In genomic region chr20:45051497-45052060, GRCh38 we compare ENCODE assay signal across 11 cellular contexts. TPM values are rescaled to one million over a fixed set of nuclear protein-coding genes. Genes with fewer than 3 reads are reported as not detected.
A peak's percentile ranks its signal among the peaks of the same experiment; 100 is the strongest.
DNase-seq lines count a peak whose midpoint lies in the region; ATAC-seq and TF ChIP-seq lines count a peak whose summit lies in the region.
"Had no signal": no experiment of that assay in that cellular context is flagged by ENCODE, and none has a peak within 500 bp of the region (broad histone marks: within the 10 kb centered on the region; RNA-seq: fewer than 3 reads in every experiment).

No MANE protein-coding gene starts in this region.

- 89 to 95% methylated on average over 3 of the region's 3 CpGs for WGBS in testis, 2 donors
- no CpG with 5 or more reads among the region's 3 CpGs for WGBS in neuronal stem cell (ENCODE audit: extremely low coverage in 2 of 2, insufficient read length in 2 of 2, insufficient replicate concordance in 1 of 2), 2 donors

- H3K4me3 Mint-ChIP-seq in central memory CD8-positive, alpha-beta T cell = peak overlapping the region; percentile 19

- no peak overlapping the region for H4K91ac ChIP-seq in neuronal stem cell (ENCODE audit: low read depth, low read length, poor library complexity)

- H3K23ac ChIP-seq in neuronal stem cell (ENCODE audit: low read depth, low read length, poor library complexity) = no peak overlapping the region

- H3K36me3 ChIP-seq in Loucy (ENCODE audit: insufficient read depth, low read length) (peaks cover 9% of the 10 kb centered on the region; the same call in 1 of the 2 replicates), testis (ENCODE audit: low read depth, missing control alignments) (no peaks in the 10 kb centered on the region), neuronal stem cell (replicated peaks in 1 of 2; ENCODE audit: control insufficient read depth in 2 of 2, insufficient read depth in 2 of 2, low read length in 2 of 2) (peaks cover 0 to 12% of the 10 kb centered on the region in 2 donors)

- no peak overlapping the region for H2BK15ac ChIP-seq in neuronal stem cell (ENCODE audit: low read length)

- no peak overlapping the region for H3K18ac ChIP-seq in neuronal stem cell (ENCODE audit: low read length)

- TF ChIP-seq POLR2A in testis (IDR thresholded peaks at IDR 0.05) = no peak

- H2AFZ ChIP-seq in Loucy (ENCODE audit: low read length) (no peak overlapping the region), neuronal stem cell (ENCODE audit: low read length) (no peak overlapping the region)

- ATAC-seq in Right ventricle myocardium superior (ENCODE audit: poor library complexity) = peak; percentile 62
- no peak for ATAC-seq in left cardiac atrium
- peak; percentile 26 for ATAC-seq in central memory CD8-positive, alpha-beta T cell (replicated peaks; ENCODE audit: extremely low read depth, poor library complexity, severe bottlenecking)
- ATAC-seq in GM18502 (IDR thresholded peaks at IDR 0.05; ENCODE audit: poor library complexity, unreplicated experiment) = no peak

- H3K4me3 ChIP-seq in Loucy (ENCODE audit: low read length, poor library complexity, severe bottlenecking) = peak overlapping the region; percentile 50
- no peak overlapping the region for H3K4me3 ChIP-seq in testis
- H3K4me3 ChIP-seq in neuronal stem cell (ENCODE audit: low read length in 2 of 2) = no peak overlapping the region

- no peak overlapping the region for H2BK5ac ChIP-seq in neuronal stem cell (ENCODE audit: low read length)

- no peaks in the 10 kb centered on the region for H3K27me3 ChIP-seq in Loucy (ENCODE audit: insufficient read depth, low read length, poor library complexity, severe bottlenecking)
- no peaks in the 10 kb centered on the region for H3K27me3 ChIP-seq in testis
- no peaks in the 10 kb centered on the region for H3K27me3 ChIP-seq in neuronal stem cell (ENCODE audit: control insufficient read depth in 3 of 3, insufficient read depth in 3 of 3, low read depth in 1 of 3, low read length in 3 of 3)

- H3K36me3 Mint-ChIP-seq in central memory CD8-positive, alpha-beta T cell (ENCODE audit: insufficient read depth) = peaks cover 67% of the 10 kb centered on the region

- no peak overlapping the region for H2BK120ac ChIP-seq in neuronal stem cell (ENCODE audit: low read depth, low read length)

- no peaks in the 10 kb centered on the region for H3K27me3 Mint-ChIP-seq in central memory CD8-positive, alpha-beta T cell

- peaks cover 9% of the 10 kb centered on the region; the same call in 1 of the 2 replicates for H3K79me2 ChIP-seq in Loucy (ENCODE audit: insufficient read depth, low read length)

- H3K14ac ChIP-seq in neuronal stem cell (ENCODE audit: low read length) = no peak overlapping the region

- H3K4me1 ChIP-seq in Loucy (ENCODE audit: insufficient read depth, low read length, poor library complexity, severe bottlenecking) (peaks cover 61% of the 10 kb centered on the region), testis (no peaks in the 10 kb centered on the region), neuronal stem cell (ENCODE audit: control insufficient read depth in 2 of 2, insufficient read depth in 1 of 2, low read depth in 1 of 2, low read length in 2 of 2) (peaks cover 6 to 27% of the 10 kb centered on the region in 2 donors)

- H4K20me1 ChIP-seq in Loucy (ENCODE audit: insufficient read depth, low read length, poor library complexity, severe bottlenecking) = no peaks in the 10 kb centered on the region

- no peak overlapping the region for H4K8ac ChIP-seq in neuronal stem cell (ENCODE audit: low read depth, low read length)

- DNase-seq in Right ventricle myocardium superior (no peak), left cardiac atrium (no peak), testis (no peak), neuronal stem cell (ENCODE audit: low spot score) (no peak)
- no peak for DNase-seq in central memory CD8-positive, alpha-beta T cell (ENCODE audit: low spot score in 2 of 2)
- DNase-seq in stimulated activated CD4-positive, alpha-beta T cell treated with anti-CD3 and anti-CD28 coated beads, Interleukin-2, amount 100 ng/mL, for 48 hours = no peak
- DNase-seq: cerebellar nuclear complex, NCI-H2081 treated with DMSO at 0.1 percent for 48 hours, SIG-M5 had no signal

- H2AK5ac ChIP-seq in neuronal stem cell (ENCODE audit: low read depth, low read length) = no peak overlapping the region

- intact Hi-C loops in Right ventricle myocardium superior (cut with DNase I) (no loop called here), left cardiac atrium (cut with DNase I) (loop anchor here in 1 of 2 donors (5.0 kb wide), 1 partner anchor 41 kb away; no protein-coding TSS in a partner anchor), testis (cut with DNase I; ENCODE audit: low total_unique reads) (no loop called here)

- peaks cover 83% of the 10 kb centered on the region for H3K4me1 Mint-ChIP-seq in central memory CD8-positive, alpha-beta T cell

- no peaks in the 10 kb centered on the region for H3K9me3 ChIP-seq in Loucy (ENCODE audit: insufficient read depth, low read depth, low read length)
- no peaks in the 10 kb centered on the region for H3K9me3 ChIP-seq in testis
- no peaks in the 10 kb centered on the region for H3K9me3 ChIP-seq in neuronal stem cell (replicated peaks in 1 of 2; ENCODE audit: control insufficient read depth in 2 of 2, insufficient read depth in 1 of 2, low read depth in 1 of 2, low read length in 2 of 2)

- H3K79me1 ChIP-seq in neuronal stem cell (ENCODE audit: low read depth, low read length) = no peaks in the 10 kb centered on the region

- H3K9ac ChIP-seq in Loucy (ENCODE audit: low read depth, low read length, poor library complexity, severe bottlenecking) (peak overlapping the region; percentile 56), neuronal stem cell (ENCODE audit: low read depth, low read length, poor library complexity) (no peak overlapping the region)

- no peaks in the 10 kb centered on the region for H3K9me2 ChIP-seq in Loucy (replicated peaks; ENCODE audit: low read depth, low read length)

- H3K4me2 ChIP-seq in Loucy (ENCODE audit: low read depth, low read length, poor library complexity, severe bottlenecking) (peak overlapping the region; percentile 81), neuronal stem cell (ENCODE audit: insufficient read depth, low read length, poor library complexity, severe bottlenecking) (no peak overlapping the region)

- no peak overlapping the region for H3K4ac ChIP-seq in neuronal stem cell (ENCODE audit: low read length)

- TF ChIP-seq CTCF in Loucy (conservative IDR thresholded peaks at IDR 0.05; ENCODE audit: low read length) = no peak
- no peak for TF ChIP-seq CTCF in testis (IDR thresholded peaks at IDR 0.05)

- H3F3A ChIP-seq in Loucy (ENCODE audit: low read depth) = peaks cover 22% of the 10 kb centered on the region; the same call in 1 of the 2 replicates

- H3K27ac ChIP-seq in testis (no peak overlapping the region), neuronal stem cell (replicated peaks; ENCODE audit: low read length) (no peak overlapping the region)

- no peak overlapping the region for H2BK12ac ChIP-seq in neuronal stem cell (ENCODE audit: low read length)

- H3K9me3 Mint-ChIP-seq in central memory CD8-positive, alpha-beta T cell = no peaks in the 10 kb centered on the region

- peak overlapping the region; percentile 93 for H3K27ac Mint-ChIP-seq in central memory CD8-positive, alpha-beta T cell (ENCODE audit: low read depth)

RNA-seq across cellular contexts. Expression of gene KCNS1, which starts 49.3 kb away (rescaled TPM):
- total RNA-seq in Right ventricle myocardium superior (not detected), left cardiac atrium (under 1 TPM; 0.21 TPM), testis (1 to 10 TPM; 4.6 to 7.7 TPM)
- 2.1 TPM for polyA plus RNA-seq in testis (ENCODE audit: insufficient read depth, low read depth, low replicate concordance)
- polyA plus RNA-seq in neuronal stem cell (2013, experiment 1 of 2) = 0.13 TPM
- polyA plus RNA-seq in neuronal stem cell (2013, experiment 2 of 2) = 0.11 TPM

Comparison
In these comparisons a context has a peak if more than half of its experiments do, and no peak if none do; other contexts are left out.
1. ATAC-seq: peak in Right ventricle myocardium superior (single experiment) and central memory CD8-positive, alpha-beta T cell (single experiment); none in left cardiac atrium (0 of 2) and GM18502 (single experiment).